In the genomic region with DNA sequence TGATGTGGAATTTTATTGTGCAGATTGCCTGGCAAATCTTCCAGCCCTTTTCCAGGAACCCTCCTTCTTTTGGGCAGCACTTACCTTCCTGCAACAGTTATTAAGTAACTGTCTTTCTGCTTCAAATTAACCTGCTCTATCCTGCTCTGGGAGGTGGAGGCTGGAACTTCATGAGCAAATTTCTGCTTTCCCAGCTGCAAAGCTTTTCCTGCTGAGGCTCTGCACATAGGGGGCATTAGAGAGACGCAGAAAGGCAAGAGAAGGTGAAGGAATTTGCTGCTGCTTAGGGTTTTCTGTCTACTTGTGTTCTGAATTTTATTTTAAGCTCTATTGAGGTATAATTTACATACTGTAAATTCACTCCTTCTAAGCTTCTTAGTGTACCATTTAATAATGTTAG, we compare ENCODE assay signal across 8 cellular contexts.
DNase-seq lines count a peak whose midpoint lies in the region; ATAC-seq lines count a peak whose summit lies in the region.

No MANE protein-coding gene starts in this region.

- no peak for ATAC-seq in GM21515 (IDR thresholded peaks at IDR 0.05; ENCODE audit: unreplicated experiment)
- no peak for ATAC-seq in HG02571 (IDR thresholded peaks at IDR 0.05; ENCODE audit: unreplicated experiment)
- ATAC-seq in GM19351 (IDR thresholded peaks at IDR 0.05; ENCODE audit: unreplicated experiment) = no peak

- no peak overlapping the region for H3K9ac ChIP-seq in adipocyte (ENCODE audit: low read length)

- H3K4me1 ChIP-seq in adipocyte (ENCODE audit: control insufficient read depth, insufficient read depth, low read length) = peaks cover 11% of the 10 kb centered on the region

- peaks cover 13% of the 10 kb centered on the region for H3K27me3 ChIP-seq in adipocyte (replicated peaks; ENCODE audit: control insufficient read depth, insufficient read depth, low read length)

- H3K4me3 ChIP-seq in adipocyte (ENCODE audit: low read length) = no peak overlapping the region

- no peaks in the 10 kb centered on the region for H3K9me3 ChIP-seq in adipocyte (ENCODE audit: control insufficient read depth, low read length)

- H3K36me3 ChIP-seq in adipocyte (ENCODE audit: control insufficient read depth, insufficient read depth, low read length, severe bottlenecking) = no peaks in the 10 kb centered on the region

- DNase-seq in DMS 273 treated with DMSO at 0.1 percent for 48 hours (lab: John Stamatoyannopoulos, UW) = peak; percentile 60
- DNase-seq in HuH-7.5 (ENCODE audit: low spot score) = peak; percentile 61
- DNase-seq in adipocyte (ENCODE audit: low read depth) = peak; percentile 88
- DNase-seq in iris pigment epithelial cell (ENCODE audit: low read depth) = peak; percentile 89
- no peak for DNase-seq in stimulated activated CD8-positive, alpha-beta memory T cell treated with anti-CD3 and anti-CD28 coated beads, Interleukin-4, amount 100 ng/mL, for 48 hours
